In genomic region chr11:66850588-66851250, GRCh38 we compare ENCODE assay signal across 25 cellular contexts. TPM values are rescaled to one million over a fixed set of nuclear protein-coding genes. Genes with fewer than 3 reads are reported as not detected.
DNase-seq lines count a peak whose midpoint lies in the region; ATAC-seq, FAIRE-seq and TF ChIP-seq lines count a peak whose summit lies in the region.
"Had no signal": no experiment of that assay in that cellular context is flagged by ENCODE, and none has a peak within 500 bp of the region (broad histone marks: within the 10 kb centered on the region; RNA-seq: fewer than 3 reads in every experiment).

No MANE protein-coding gene starts in this region.

- ATAC-seq in RWPE2 (ENCODE audit: low read depth) (no peak), right lobe of liver (no peak)
- ATAC-seq in stimulated activated memory B cell treated with anti-CD40 and anti-IgM and Interleukin-4, amounts not matched to agents 10 μg/mL and 1 μg/mL and 100 μg/mL, for 72 hours: no peak
- ATAC-seq: activated CD8-positive, alpha-beta T cell treated with anti-CD3 and anti-CD28 coated beads for 36 hours; HCT116 had no signal

- WGBS in mammary epithelial cell (ENCODE audit: low coverage, missing lambda C conversion rate): 82% methylated on average over 23 of the region's 24 CpGs
- 83% methylated on average over 10 of the region's 24 CpGs for WGBS in right lobe of liver (ENCODE audit: insufficient coverage, low coverage, low lambda C conversion rate, missing lambda C conversion rate)

- dilution Hi-C loops in mammary epithelial cell (cut with HindIII; ENCODE audit: low sequenced_read_pairs): no loop called here

- DNase-seq in MCF 10A (ENCODE audit: unreplicated experiment) (no peak), mammary epithelial cell (no peak), RWPE2 (ENCODE audit: low spot score) (peak; percentile 61), right lobe of liver (peak in 2 of 3 donors; percentile 24 to 46), urothelium cell line (ENCODE audit: low spot score) (no peak), retina (no peak), DMS 273 treated with DMSO at 0.1 percent for 48 hours (lab: John Stamatoyannopoulos, UW) (no peak)
- DNase-seq: activated B cell treated with CpG ODN at 0.5 μM for 24 hours; activated CD8-positive, alpha-beta T cell treated with anti-CD3 and anti-CD28 coated beads for 36 hours; activated naive CD4-positive, alpha-beta T cell treated with anti-CD3 and anti-CD28 coated beads for 36 hours; effector memory CD4-positive, alpha-beta T cell; EL; hypothalamus; Kasumi-1; NCI-H1694 treated with DMSO at 0.1 percent for 48 hours; NCI-H69; stimulated activated CD4-positive, alpha-beta T cell treated with anti-CD3 and anti-CD28 coated beads, Interleukin-4, amount 100 ng/mL, for 4 hours had no signal

- peaks cover 52% of the 10 kb centered on the region for H3K36me3 Mint-ChIP-seq in MCF 10A (ENCODE audit: insufficient read depth, unreplicated experiment)
- H3K36me3 Mint-ChIP-seq in stimulated activated memory B cell treated with anti-CD40 and anti-IgM and Interleukin-4, amounts not matched to agents 10 μg/mL and 1 μg/mL and 100 μg/mL, for 72 hours: no peaks in the 10 kb centered on the region

- H3K36me3 ChIP-seq in mammary epithelial cell (ENCODE audit: insufficient read depth, low read length): peaks cover 6% of the 10 kb centered on the region
- peaks cover 38% of the 10 kb centered on the region for H3K36me3 ChIP-seq in RWPE2 (ENCODE audit: low read depth)
- peaks cover 0 to 48% (median 23%) of the 10 kb centered on the region in 4 donors for H3K36me3 ChIP-seq in right lobe of liver
- H3K36me3 ChIP-seq: neural progenitor cell had no signal

- no peaks in the 10 kb centered on the region for H3K27me3 ChIP-seq in mammary epithelial cell (ENCODE audit: insufficient read depth, low read length)
- H3K27me3 ChIP-seq in RWPE2 (ENCODE audit: insufficient read depth, poor library complexity, severe bottlenecking): no peaks in the 10 kb centered on the region
- no peaks in the 10 kb centered on the region for H3K27me3 ChIP-seq in right lobe of liver
- H3K27me3 ChIP-seq: esophagus muscularis mucosa, neural progenitor cell had no signal

- H3K27me3 Mint-ChIP-seq in MCF 10A (ENCODE audit: insufficient read depth, unreplicated experiment): no peaks in the 10 kb centered on the region
- H3K27me3 Mint-ChIP-seq in stimulated activated memory B cell treated with anti-CD40 and anti-IgM and Interleukin-4, amounts not matched to agents 10 μg/mL and 1 μg/mL and 100 μg/mL, for 72 hours: no peaks in the 10 kb centered on the region
- H3K27me3 Mint-ChIP-seq: activated B cell treated with CpG ODN at 0.5 μM for 24 hours; activated CD8-positive, alpha-beta T cell treated with anti-CD3 and anti-CD28 coated beads for 36 hours had no signal

- in situ Hi-C loops in mammary epithelial cell (cut with MboI; ENCODE audit: low sequenced_read_pairs in 2 of 2): no loop called here

- no peak for FAIRE-seq in urothelium cell line (lab: Jason Lieb, UNC)
- FAIRE-seq: frontal cortex, HTR-8/SVneo had no signal

- H3K4me1 ChIP-seq in mammary epithelial cell (ENCODE audit: insufficient read depth, low read length) (peaks cover 4% of the 10 kb centered on the region), RWPE2 (ENCODE audit: insufficient read depth, poor library complexity, severe bottlenecking) (no peaks in the 10 kb centered on the region), right lobe of liver (peaks cover 0 to 4% (median 0%) of the 10 kb centered on the region in 4 donors)

- H3K4me2 ChIP-seq in mammary epithelial cell (ENCODE audit: insufficient read depth, low read depth, low read length): no peak overlapping the region
- H3K4me2 ChIP-seq: neural progenitor cell had no signal

- peaks cover 3% of the 10 kb centered on the region for H3K79me2 ChIP-seq in mammary epithelial cell (ENCODE audit: insufficient read depth, low read length)

- no peak overlapping the region for H3K9ac ChIP-seq in mammary epithelial cell (ENCODE audit: insufficient read depth, low read length)
- H3K9ac ChIP-seq: neural progenitor cell had no signal

- CTCF ChIA-PET in MCF 10A (lab: Yijun Ruan, JAX) (interaction anchor here (0.9 kb wide), 1 partner anchor 125 kb away, joined by 5 read pairs; no protein-coding TSS in a partner anchor), mammary epithelial cell (lab: Charles Lee; ENCODE audit: low non-redundant PET) (no interaction called here)

- H3K4me3 Mint-ChIP-seq in MCF 10A (ENCODE audit: unreplicated experiment): no peak overlapping the region
- peak overlapping the region; percentile 30 for H3K4me3 Mint-ChIP-seq in stimulated activated memory B cell treated with anti-CD40 and anti-IgM and Interleukin-4, amounts not matched to agents 10 μg/mL and 1 μg/mL and 100 μg/mL, for 72 hours
- H3K4me3 Mint-ChIP-seq: activated B cell treated with CpG ODN at 0.5 μM for 24 hours; activated CD8-positive, alpha-beta T cell treated with anti-CD3 and anti-CD28 coated beads for 36 hours; activated naive CD4-positive, alpha-beta T cell treated with anti-CD3 and anti-CD28 coated beads for 36 hours; CD14-positive monocyte; neural progenitor cell had no signal

- H4K20me1 ChIP-seq in mammary epithelial cell (ENCODE audit: insufficient read depth, low read length): no peaks in the 10 kb centered on the region

- H3K9me3 Mint-ChIP-seq in MCF 10A (ENCODE audit: unreplicated experiment): no peaks in the 10 kb centered on the region
- no peaks in the 10 kb centered on the region for H3K9me3 Mint-ChIP-seq in stimulated activated memory B cell treated with anti-CD40 and anti-IgM and Interleukin-4, amounts not matched to agents 10 μg/mL and 1 μg/mL and 100 μg/mL, for 72 hours
- H3K9me3 Mint-ChIP-seq: activated B cell treated with CpG ODN at 0.5 μM for 24 hours; activated CD8-positive, alpha-beta T cell treated with anti-CD3 and anti-CD28 coated beads for 36 hours; activated naive CD4-positive, alpha-beta T cell treated with anti-CD3 and anti-CD28 coated beads for 36 hours; CD14-positive monocyte had no signal

- BruUV-seq in MCF 10A (replicated peaks; lab: Mats Ljungman, UMichigan) (no TSS peak), mammary epithelial cell (replicated peaks; lab: Mats Ljungman, UMichigan) (no TSS peak)

- H3K27ac ChIP-seq in mammary epithelial cell (ENCODE audit: insufficient read depth, low read depth, low read length) (no peak overlapping the region), RWPE2 (ENCODE audit: poor library complexity, severe bottlenecking) (no peak overlapping the region), right lobe of liver (no peak overlapping the region)
- H3K27ac ChIP-seq: esophagus muscularis mucosa, neural progenitor cell had no signal

- H3K9me3 ChIP-seq in mammary epithelial cell (replicated peaks; ENCODE audit: insufficient read depth, low read length) (no peaks in the 10 kb centered on the region), RWPE2 (ENCODE audit: severe bottlenecking) (no peaks in the 10 kb centered on the region), right lobe of liver (no peaks in the 10 kb centered on the region)
- H3K9me3 ChIP-seq: esophagus muscularis mucosa had no signal

- POLR2A ChIA-PET in MCF 10A (lab: Yijun Ruan, JAX): no interaction called here

- H2AFZ ChIP-seq in mammary epithelial cell (ENCODE audit: low read depth, low read length): no peak overlapping the region
- H2AFZ ChIP-seq: neural progenitor cell had no signal

- intact Hi-C loops in MCF 10A (cut with micrococcal nuclease): loop anchor here (10.0 kb wide), 1 partner anchor 204 kb away; the partner anchor contains the start of gene RHOD
- intact Hi-C loops in mammary epithelial cell (cut with micrococcal nuclease): no loop called here
- intact Hi-C loops in right lobe of liver (cut with DNase I): loop anchor here in 1 of 2 donors (10.0 kb wide), 1 partner anchor 94 kb away; no protein-coding TSS in a partner anchor

- TF ChIP-seq POLR2A in right lobe of liver (IDR thresholded peaks at IDR 0.05): no peak

- H3K27ac Mint-ChIP-seq in MCF 10A (ENCODE audit: low read depth, unreplicated experiment): peak overlapping the region; percentile 69
- H3K27ac Mint-ChIP-seq in stimulated activated memory B cell treated with anti-CD40 and anti-IgM and Interleukin-4, amounts not matched to agents 10 μg/mL and 1 μg/mL and 100 μg/mL, for 72 hours: peak overlapping the region; percentile 41
- H3K27ac Mint-ChIP-seq: activated B cell treated with CpG ODN at 0.5 μM for 24 hours; activated CD8-positive, alpha-beta T cell treated with anti-CD3 and anti-CD28 coated beads for 36 hours; activated naive CD4-positive, alpha-beta T cell treated with anti-CD3 and anti-CD28 coated beads for 36 hours; neural progenitor cell had no signal

- H3K4me3 ChIP-seq in mammary epithelial cell (replicated peaks in 1 of 3; ENCODE audit: insufficient read depth in 1 of 3, low read depth in 2 of 3, low read length in 3 of 3) (no peak overlapping the region), RWPE2 (ENCODE audit: severe bottlenecking) (no peak overlapping the region), right lobe of liver (no peak overlapping the region)
- H3K4me3 ChIP-seq: esophagus muscularis mucosa, lung, neural progenitor cell had no signal

- peaks cover 4% of the 10 kb centered on the region for H3K4me1 Mint-ChIP-seq in MCF 10A (ENCODE audit: insufficient read depth, unreplicated experiment)
- peaks cover 22% of the 10 kb centered on the region for H3K4me1 Mint-ChIP-seq in stimulated activated memory B cell treated with anti-CD40 and anti-IgM and Interleukin-4, amounts not matched to agents 10 μg/mL and 1 μg/mL and 100 μg/mL, for 72 hours

- TF ChIP-seq CTCF in MCF 10A (IDR thresholded peaks at IDR 0.05; ENCODE audit: unreplicated experiment) (no peak), mammary epithelial cell (conservative IDR thresholded peaks at IDR 0.05 in 1 of 2, IDR thresholded peaks at IDR 0.05 in 1 of 2; ENCODE audit: extremely low read depth in 1 of 2, insufficient read depth in 1 of 2, low read depth in 1 of 2, low read length in 2 of 2) (no peak), RWPE2 (IDR thresholded peaks at IDR 0.05; ENCODE audit: poor library complexity, severe bottlenecking) (no peak), right lobe of liver (IDR thresholded peaks at IDR 0.05) (no peak)

RNA-seq across cellular contexts. Expression of gene LRFN4, which starts 6.1 kb away (rescaled TPM):
- total RNA-seq in MCF 10A (2022) (30.4 and 39.9 TPM in 2 replicates), mammary epithelial cell (10 to 100 TPM; 21.3 to 26.2 TPM), right lobe of liver (1 to 10 TPM in 3 of 6 experiments, under 1 TPM in 3; 0.48 to 4.7 (median 1.1) TPM)
- 11.3 TPM for polyA plus RNA-seq in mammary epithelial cell
- 1.3 TPM for polyA minus RNA-seq in mammary epithelial cell

RNA-seq across cellular contexts. Expression of gene RCE1, which starts 7.5 kb away (rescaled TPM):
- total RNA-seq in MCF 10A (2022) (23.3 and 27.7 TPM in 2 replicates), mammary epithelial cell (10 to 100 TPM; 19.0 to 21.0 TPM), right lobe of liver (1 to 10 TPM; 3.1 to 7.7 (median 4.5) TPM)
- polyA plus RNA-seq in mammary epithelial cell: 20.8 TPM
- polyA minus RNA-seq in mammary epithelial cell: 30.3 TPM

Comparison
In these comparisons a context has a peak if more than half of its experiments do, and no peak if none do; other contexts are left out.
1. DNase-seq: peak in RWPE2 (single experiment) and right lobe of liver (2 of 3); none in MCF 10A (single experiment), mammary epithelial cell (single experiment), urothelium cell line (single experiment), retina (single experiment) and DMS 273 treated with DMSO at 0.1 percent for 48 hours (single experiment).